8 cellular contexts compared by ENCODE assay signal in genomic region chr4:15778191-15778741, GRCh38. TPM values are rescaled to one million over a fixed set of nuclear protein-coding genes. Genes with fewer than 3 reads are reported as not detected.
DNase-seq lines count a peak whose midpoint lies in the region; ATAC-seq and TF ChIP-seq lines count a peak whose summit lies in the region.

TSS of gene CD38 (plus strand) at chr4:15778328. CDS start at chr4:15778415, 87 bp downstream.

- CTCF ChIA-PET in BJ (lab: Yijun Ruan, JAX), result interaction anchor here (1.5 kb wide), 1 partner anchor 28 kb away, joined by 4 read pairs; no protein-coding TSS in a partner anchor

- peak within 1 kb of the TSS; percentile 44 for H3K4me3 ChIP-seq in BJ (ENCODE audit: low read depth, low read length)
- peak within 1 kb of the TSS; percentile 51 for H3K4me3 ChIP-seq in epithelial cell of proximal tubule (ENCODE audit: low read depth, low read length)
- peak within 1 kb of the TSS; percentile 56 for H3K4me3 ChIP-seq in upper lobe of right lung

- H3K27me3 Mint-ChIP-seq in naive thymus-derived CD8-positive, alpha-beta T cell, result no peaks in the 10 kb centered on the region

- H3K9me3 ChIP-seq in upper lobe of right lung, result no peaks in the 10 kb centered on the region

- DNase-seq in BJ (ENCODE audit: low read depth) (no peak), GM19238 (ENCODE audit: insufficient read length, low spot score) (peak; percentile 61), epithelial cell of proximal tubule (ENCODE audit: low read depth) (no peak), upper lobe of right lung (peak; percentile 69), glomerular visceral epithelial cell (ENCODE audit: extremely low spot score) (no peak)
- DNase-seq in naive thymus-derived CD8-positive, alpha-beta T cell, result peak in 4 of 10 donors; percentile 21 to 39 (median 33)

- peaks cover 22 to 68% (median 52%) of the 10 kb centered on the region in 4 donors for H3K4me1 Mint-ChIP-seq in naive thymus-derived CD8-positive, alpha-beta T cell

- H3K9me3 Mint-ChIP-seq in naive thymus-derived CD8-positive, alpha-beta T cell, result no peaks in the 10 kb centered on the region

- H3K4me3 Mint-ChIP-seq in naive thymus-derived CD8-positive, alpha-beta T cell, result peak within 1 kb of the TSS; percentile 78 to 95 (median 89)

- peak within 1 kb of the TSS; percentile 31 for H3K27ac ChIP-seq in VCaP
- H3K27ac ChIP-seq in upper lobe of right lung, result no peak within 1 kb of the TSS

- intact Hi-C loops in upper lobe of right lung (cut with DNase I), result no loop called here

- H3K36me3 Mint-ChIP-seq in naive thymus-derived CD8-positive, alpha-beta T cell, result peaks cover 0 to 4% (median 0%) of the 10 kb centered on the region in 3 donors

- ATAC-seq in HG03354 (IDR thresholded peaks at IDR 0.05; ENCODE audit: poor library complexity, severe bottlenecking, unreplicated experiment) (peak; percentile 80), upper lobe of right lung (peak; percentile 48)
- ATAC-seq in naive thymus-derived CD8-positive, alpha-beta T cell, result peak; percentile 41 to 58

- POLR2A ChIA-PET in BJ (lab: Charles Lee), result no interaction called here
- POLR2A ChIA-PET in naive thymus-derived CD8-positive, alpha-beta T cell (lab: Charles Lee), result interaction anchor here (1.5 kb wide), 1 partner anchor 9 kb away, joined by 4 read pairs; no protein-coding TSS in a partner anchor

- no peak for TF ChIP-seq CTCF in BJ (IDR thresholded peaks at IDR 0.05; ENCODE audit: insufficient read depth, low read depth, low read length)
- no peak for TF ChIP-seq CTCF in VCaP (conservative IDR thresholded peaks at IDR 0.05)
- no peak for TF ChIP-seq CTCF in epithelial cell of proximal tubule (conservative IDR thresholded peaks at IDR 0.05; ENCODE audit: low read depth, low read length)
- no peak for TF ChIP-seq CTCF in upper lobe of right lung (IDR thresholded peaks at IDR 0.05)

- H3K4me1 ChIP-seq in upper lobe of right lung, result peaks cover 13% of the 10 kb centered on the region

- H3K27me3 ChIP-seq in BJ (ENCODE audit: control insufficient read depth, insufficient read depth, low read length) (peaks cover 16% of the 10 kb centered on the region), upper lobe of right lung (no peaks in the 10 kb centered on the region)

- H3K27ac Mint-ChIP-seq in naive thymus-derived CD8-positive, alpha-beta T cell, result peak within 1 kb of the TSS; percentile 24 to 88 (median 75)

- H3K36me3 ChIP-seq in BJ (ENCODE audit: control insufficient read depth, insufficient read depth, low read length) (no peaks in the 10 kb centered on the region), upper lobe of right lung (no peaks in the 10 kb centered on the region)

RNA-seq across cellular contexts. Expression of gene CD38, which starts in this region (rescaled TPM):
- not detected in 2 replicates for polyA plus RNA-seq in BJ (2011; rRNA removed)
- 0.10 TPM in 1 of 2 replicates, not detected in the other for polyA minus RNA-seq in BJ (2011; rRNA and poly(A)+ RNA removed)
- not detected in 2 replicates for total RNA-seq in epithelial cell of proximal tubule
- 1 to 10 TPM; 1.4 to 3.2 TPM for total RNA-seq in naive thymus-derived CD8-positive, alpha-beta T cell
- 1 to 10 TPM; 2.0 to 7.7 (median 5.9) TPM for polyA plus RNA-seq in naive thymus-derived CD8-positive, alpha-beta T cell
- total RNA-seq in upper lobe of right lung, result 2.4 TPM

Comparison
In these comparisons a context has a peak if more than half of its experiments do, and no peak if none do; other contexts are left out.
1. DNase-seq: peak in GM19238 (single experiment) and upper lobe of right lung (single experiment); none in BJ (single experiment), epithelial cell of proximal tubule (single experiment) and glomerular visceral epithelial cell (single experiment).
2. Peak in every context shown above with its lines, with median percentiles within 50 percentile points of each other: H3K4me3 ChIP-seq and ATAC-seq.